Comparison of ENCODE assay signal across 8 cellular contexts in genomic region chr2:179936654-179937053, GRCh38.
A peak's percentile ranks its signal among the peaks of the same experiment; 100 is the strongest.
DNase-seq lines count a peak whose midpoint lies in the region; ATAC-seq and TF ChIP-seq lines count a peak whose summit lies in the region.

No MANE protein-coding gene starts in this region.

- no peaks in the 10 kb centered on the region for H3K36me3 Mint-ChIP-seq in neural progenitor cell

- H3K27ac Mint-ChIP-seq in neural progenitor cell: no peak overlapping the region

- H3K27ac ChIP-seq in heart left ventricle (no peak overlapping the region), neural progenitor cell (no peak overlapping the region)

- H3K27me3 ChIP-seq in heart left ventricle: no peaks in the 10 kb centered on the region
- H3K27me3 ChIP-seq in neural progenitor cell: no peaks in the 10 kb centered on the region

- H2AFZ ChIP-seq in neural progenitor cell (replicated peaks): no peak overlapping the region

- H3K9me3 ChIP-seq in heart left ventricle (no peaks in the 10 kb centered on the region), neural progenitor cell (ENCODE audit: low read depth) (no peaks in the 10 kb centered on the region)

- H3K4me1 Mint-ChIP-seq in neural progenitor cell: peaks cover 3% of the 10 kb centered on the region

- H3K4me2 ChIP-seq in neural progenitor cell: no peak overlapping the region

- no peak overlapping the region for H3K9ac ChIP-seq in neural progenitor cell

- 95 to 97% (median 96%) methylated on average over 3 of the region's 3 CpGs for WGBS in heart left ventricle, 4 donors

- H3K4me1 ChIP-seq in heart left ventricle: peaks cover 0 to 6% (median 0%) of the 10 kb centered on the region in 12 donors
- peaks cover 22% of the 10 kb centered on the region for H3K4me1 ChIP-seq in neural progenitor cell

- H3K79me2 ChIP-seq in neural progenitor cell (ENCODE audit: low read depth): no peaks in the 10 kb centered on the region

- H3K36me3 ChIP-seq in heart left ventricle: peaks cover 0 to 9% (median 3%) of the 10 kb centered on the region in 9 donors
- H3K36me3 ChIP-seq in neural progenitor cell: no peaks in the 10 kb centered on the region

- H3K4me3 ChIP-seq in heart left ventricle: no peak overlapping the region
- H3K4me3 ChIP-seq in astrocyte of the spinal cord (ENCODE audit: low read depth, low read length): no peak overlapping the region
- no peak overlapping the region for H3K4me3 ChIP-seq in neural progenitor cell

- peaks cover 4% of the 10 kb centered on the region for H3F3A ChIP-seq in neural progenitor cell (ENCODE audit: low read depth)

- intact Hi-C loops in heart left ventricle (cut with DNase I): no loop called here
- intact Hi-C loops in Right ventricle myocardium inferior (cut with DNase I): no loop called here

- TF ChIP-seq CTCF in heart left ventricle (IDR thresholded peaks at IDR 0.05): peak in 9 of 12 donors; percentile 11 to 38 (median 28)
- peak; percentile 53 for TF ChIP-seq CTCF in astrocyte of the spinal cord (IDR thresholded peaks at IDR 0.05; ENCODE audit: low read depth, low read length)
- TF ChIP-seq CTCF in neural progenitor cell (IDR thresholded peaks at IDR 0.05): peak; percentile 63

- in situ Hi-C loops in astrocyte of the spinal cord (cut with HindIII; ENCODE audit: low sequenced_read_pairs): no loop called here

- H3K4me3 Mint-ChIP-seq in neural progenitor cell: no peak overlapping the region

- TF ChIP-seq POLR2A in heart left ventricle (IDR thresholded peaks at IDR 0.05): no peak

- no peaks in the 10 kb centered on the region for H3K9me3 Mint-ChIP-seq in neural progenitor cell

- no peaks in the 10 kb centered on the region for H4K20me1 ChIP-seq in neural progenitor cell (ENCODE audit: low read depth)

- H3K27me3 Mint-ChIP-seq in neural progenitor cell (ENCODE audit: insufficient read depth, low read depth): no peaks in the 10 kb centered on the region

- DNase-seq in heart left ventricle (no peak), Right ventricle myocardium inferior (ENCODE audit: missing footprints) (no peak), M059J (ENCODE audit: low read depth) (peak; percentile 21), astrocyte of the spinal cord (ENCODE audit: low read depth, low spot score) (no peak), neural progenitor cell (ENCODE audit: low spot score) (peak; percentile 66), NCI-H2107 (lab: John Stamatoyannopoulos, UW) (no peak), activated gamma-delta T cell (lab: John Stamatoyannopoulos, UW) (no peak)

- no peak for ATAC-seq in heart left ventricle
- no peak for ATAC-seq in Right ventricle myocardium inferior
- ATAC-seq in HG03108 (IDR thresholded peaks at IDR 0.05; ENCODE audit: unreplicated experiment): no peak

Comparison
In these comparisons a context has a peak if more than half of its experiments do, and no peak if none do; other contexts are left out.
1. DNase-seq: peak in M059J (single experiment) and neural progenitor cell (single experiment); none in heart left ventricle (0 of 5), Right ventricle myocardium inferior (single experiment), astrocyte of the spinal cord (single experiment), NCI-H2107 (single experiment) and activated gamma-delta T cell (single experiment).
2. Peak in every context shown above with its lines, with median percentiles within 50 percentile points of each other: CTCF ChIP-seq.